Comparison of ENCODE assay signal across 17 cellular contexts in the genomic region with DNA sequence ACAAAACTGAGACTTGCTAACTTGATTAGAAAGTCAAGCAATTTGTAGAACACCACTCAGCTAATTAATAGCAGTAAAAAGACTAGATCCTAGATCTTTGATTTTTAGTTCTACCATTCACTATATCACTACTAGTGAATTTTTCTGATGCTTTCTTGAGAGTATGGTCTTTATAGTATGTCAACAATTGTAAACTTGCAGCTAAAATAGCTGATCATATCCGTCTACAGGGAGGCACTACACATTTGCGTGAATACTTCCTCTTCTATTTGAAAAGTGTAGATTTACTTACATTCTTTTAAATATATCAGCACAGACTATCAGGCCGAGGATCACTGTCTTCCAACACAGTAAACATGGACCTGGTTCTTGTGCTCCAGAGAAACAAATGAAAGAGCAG. TPM values are rescaled to one million over a fixed set of nuclear protein-coding genes. Genes with fewer than 3 reads are reported as not detected.
DNase-seq lines count a peak whose midpoint lies in the region; ATAC-seq, FAIRE-seq and TF ChIP-seq lines count a peak whose summit lies in the region.
"Had no signal": no experiment of that assay in that cellular context is flagged by ENCODE, and none has a peak within 500 bp of the region (broad histone marks: within the 10 kb centered on the region; RNA-seq: fewer than 3 reads in every experiment).

No MANE protein-coding gene starts in this region.

- H3K4me1 ChIP-seq in OCI-LY1 (ENCODE audit: insufficient read depth, low read length, severe bottlenecking) (peaks cover 80% of the 10 kb centered on the region), GM12878 (ENCODE audit: control insufficient read depth, insufficient read depth, low read length) (peaks cover 47% of the 10 kb centered on the region), osteoblast (ENCODE audit: insufficient read depth, low read length) (peaks cover 8% of the 10 kb centered on the region)
- H3K4me1 ChIP-seq: left ventricle myocardium inferior, right atrium auricular region had no signal

- H3K9ac ChIP-seq in OCI-LY1 (ENCODE audit: low read length) (peak overlapping the region; percentile 83), GM12878 (ENCODE audit: control insufficient read depth, insufficient read depth, low read length) (no peak overlapping the region)

- H2AFZ ChIP-seq in OCI-LY1 (ENCODE audit: low read length) (no peak overlapping the region), GM12878 (ENCODE audit: control insufficient read depth, low read depth, low read length) (peak overlapping the region; percentile 31), osteoblast (ENCODE audit: low read length) (no peak overlapping the region)

- no peaks in the 10 kb centered on the region for H3K9me3 ChIP-seq in OCI-LY1 (ENCODE audit: low read length)
- H3K9me3 ChIP-seq in GM12878 (replicated peaks; ENCODE audit: control insufficient read depth, insufficient read depth, low read length): no peaks in the 10 kb centered on the region; the same call in 2 of the 3 replicates
- no peaks in the 10 kb centered on the region for H3K9me3 ChIP-seq in osteoblast (ENCODE audit: low read depth, low read length)
- H3K9me3 ChIP-seq: left ventricle myocardium inferior, right atrium auricular region had no signal

- H3K9me2 ChIP-seq in OCI-LY1 (ENCODE audit: low read depth, low read length): no peaks in the 10 kb centered on the region

- in situ Hi-C loops in GM12878 (cut with MboI): no loop called here

- no peaks in the 10 kb centered on the region for H4K20me1 ChIP-seq in OCI-LY1 (ENCODE audit: insufficient read depth, low read length)
- no peaks in the 10 kb centered on the region for H4K20me1 ChIP-seq in GM12878 (ENCODE audit: control insufficient read depth, insufficient read depth)
- H4K20me1 ChIP-seq in osteoblast (ENCODE audit: insufficient read depth, low read length): no peaks in the 10 kb centered on the region

- H3K4me2 ChIP-seq in OCI-LY1 (ENCODE audit: low read length) (peak overlapping the region; percentile 89), GM12878 (ENCODE audit: control insufficient read depth, insufficient read depth) (peak overlapping the region; percentile 17), osteoblast (ENCODE audit: insufficient read depth, low read length) (no peak overlapping the region)

- H3K36me3 ChIP-seq in OCI-LY1 (ENCODE audit: insufficient read depth, low read length): no peaks in the 10 kb centered on the region
- no peaks in the 10 kb centered on the region for H3K36me3 ChIP-seq in GM12878 (ENCODE audit: control insufficient read depth in 2 of 2, insufficient read depth in 2 of 2, low read length in 1 of 2)
- no peaks in the 10 kb centered on the region for H3K36me3 ChIP-seq in osteoblast (ENCODE audit: insufficient read depth, low read length)
- H3K36me3 ChIP-seq: brain microvascular endothelial cell, left ventricle myocardium inferior, right atrium auricular region had no signal

- TF ChIP-seq CTCF in OCI-LY1 (IDR thresholded peaks at IDR 0.05; ENCODE audit: low read length): no peak
- TF ChIP-seq CTCF in GM12878 (IDR thresholded peaks at IDR 0.05 in 2 of 3, conservative IDR thresholded peaks at IDR 0.05 in 1 of 3; ENCODE audit: control insufficient read depth in 2 of 3, extremely low read depth in 1 of 3, insufficient read depth in 1 of 3, low read depth in 3 of 3, low read length in 3 of 3): no peak
- no peak for TF ChIP-seq CTCF in osteoblast (IDR thresholded peaks at IDR 0.05; ENCODE audit: extremely low read depth, low read depth, low read length)

- FAIRE-seq in GM12878 (lab: Jason Lieb, UNC): no peak
- FAIRE-seq: H1 had no signal

- H3K4me1 Mint-ChIP-seq in activated T-cell treated with anti-CD3 and anti-CD28 coated beads, Interleukin-2, amount 50 U/mL, for 24 hours (ENCODE audit: low read depth): peaks cover 91% of the 10 kb centered on the region
- H3K4me1 Mint-ChIP-seq in stimulated activated naive B cell treated with anti-CD40 and anti-IgM and Interleukin-4, amounts not matched to agents 10 μg/mL and 1 μg/mL and 100 μg/mL, for 72 hours: peaks cover 34 to 77% of the 10 kb centered on the region in 2 donors

- BruUV-seq in GM12878 (replicated peaks; lab: Mats Ljungman, UMichigan): no TSS peak

- TF ChIP-seq RAD21 in GM12878 (IDR thresholded peaks at IDR 0.05; ENCODE audit: insufficient read depth, low read depth, low read length): no peak

- H3F3A ChIP-seq in OCI-LY1 (ENCODE audit: insufficient read depth, low read length): 0 out of 2 replicates have a peak, but pooled peaks cover 4% of the 10 kb centered on the region

- WGBS in GM12878 (ENCODE audit: insufficient coverage, insufficient replicate concordance, low lambda C conversion rate, missing lambda C conversion rate): 0% methylated on average over 3 of the region's 3 CpGs

- H3K36me3 Mint-ChIP-seq in activated T-cell treated with anti-CD3 and anti-CD28 coated beads, Interleukin-2, amount 50 U/mL, for 24 hours (ENCODE audit: low read depth): peaks cover 2% of the 10 kb centered on the region
- peaks cover 0 to 1% of the 10 kb centered on the region in 2 donors for H3K36me3 Mint-ChIP-seq in stimulated activated naive B cell treated with anti-CD40 and anti-IgM and Interleukin-4, amounts not matched to agents 10 μg/mL and 1 μg/mL and 100 μg/mL, for 72 hours

- H3K79me2 ChIP-seq in OCI-LY1 (ENCODE audit: insufficient read depth, low read length) (no peaks in the 10 kb centered on the region), GM12878 (ENCODE audit: control insufficient read depth, insufficient read depth, low read length) (no peaks in the 10 kb centered on the region), osteoblast (ENCODE audit: insufficient read depth, low read length) (no peaks in the 10 kb centered on the region)

- H3K27me3 ChIP-seq in OCI-LY1 (ENCODE audit: insufficient read depth, low read length) (no peaks in the 10 kb centered on the region), GM12878 (replicated peaks in 1 of 2; ENCODE audit: control insufficient read depth in 2 of 2, insufficient read depth in 2 of 2, low read length in 1 of 2) (no peaks in the 10 kb centered on the region), osteoblast (ENCODE audit: insufficient read depth, low read length) (no peaks in the 10 kb centered on the region)
- H3K27me3 ChIP-seq: brain microvascular endothelial cell, right atrium auricular region had no signal

- RAD21 ChIA-PET in GM12878 (lab: Charles Lee; ENCODE audit: unreplicated experiment): interaction anchor here (0.7 to 7.2 kb wide), 21 partner anchors 10 to 168 kb away, joined by 3 to 154 read pairs (median 21); a partner anchor contains a TSS

- SMC1A ChIA-PET in GM12878 (lab: Charles Lee; ENCODE audit: uncharacterized antibody, unreplicated experiment): interaction anchor here (1.0 to 7.4 kb wide), 29 partner anchors 9 to 454 kb away, joined by 3 to 251 read pairs (median 6); a partner anchor contains a TSS

- TF ChIP-seq POLR2A in GM12878 (IDR thresholded peaks at IDR 0.05; ENCODE audit: low read depth, low read length): no peak

- ATAC-seq in GM12878: no peak
- no peak for ATAC-seq in stimulated activated naive B cell treated with anti-CD40 and anti-IgM and Interleukin-4, amounts not matched to agents 10 μg/mL and 1 μg/mL and 100 μg/mL, for 72 hours (replicated peaks)
- no peak for ATAC-seq in HG03342 (IDR thresholded peaks at IDR 0.05; ENCODE audit: unreplicated experiment)

- H3K27ac Mint-ChIP-seq in activated T-cell treated with anti-CD3 and anti-CD28 coated beads, Interleukin-2, amount 50 U/mL, for 24 hours: peak overlapping the region; percentile 97
- H3K27ac Mint-ChIP-seq in stimulated activated naive B cell treated with anti-CD40 and anti-IgM and Interleukin-4, amounts not matched to agents 10 μg/mL and 1 μg/mL and 100 μg/mL, for 72 hours: peak overlapping the region; percentile 98

- TF ChIP-seq EP300 in GM12878 (IDR thresholded peaks at IDR 0.05; ENCODE audit: borderline replicate concordance in 1 of 2, control insufficient read depth in 1 of 2, low read depth in 2 of 2, low read length in 2 of 2): no peak

- no peaks in the 10 kb centered on the region for H3K9me3 Mint-ChIP-seq in activated T-cell treated with anti-CD3 and anti-CD28 coated beads, Interleukin-2, amount 50 U/mL, for 24 hours
- peaks cover 0 to 1% of the 10 kb centered on the region in 2 donors for H3K9me3 Mint-ChIP-seq in stimulated activated naive B cell treated with anti-CD40 and anti-IgM and Interleukin-4, amounts not matched to agents 10 μg/mL and 1 μg/mL and 100 μg/mL, for 72 hours

- H3K27ac ChIP-seq in OCI-LY1 (ENCODE audit: low read depth, low read length, poor library complexity, severe bottlenecking): peak overlapping the region; percentile 99
- H3K27ac ChIP-seq in GM12878 (ENCODE audit: control insufficient read depth, insufficient read depth): peak overlapping the region; percentile 93
- no peak overlapping the region for H3K27ac ChIP-seq in osteoblast (ENCODE audit: low read depth, low read length)
- H3K27ac ChIP-seq: brain microvascular endothelial cell, left ventricle myocardium inferior, right atrium auricular region, SK-N-MC, VCaP had no signal

- CTCF ChIA-PET in GM12878 (lab: Yijun Ruan, JAX): interaction anchor here (0.7 to 4.9 kb wide), 21 partner anchors 9 to 622 kb away, joined by 3 to 45 read pairs (median 5); a partner anchor contains a TSS

- intact Hi-C loops in GM12878 (cut with micrococcal nuclease; ENCODE audit: unreplicated experiment): loop anchor here (10.0 kb wide), 1 partner anchor 555 kb away; no protein-coding TSS in a partner anchor

- peak overlapping the region; percentile 53 for H3K4me3 ChIP-seq in OCI-LY1 (ENCODE audit: low read depth, low read length, poor library complexity, severe bottlenecking)
- H3K4me3 ChIP-seq in GM12878: no peak overlapping the region
- no peak overlapping the region for H3K4me3 ChIP-seq in osteoblast (ENCODE audit: insufficient read depth, low read length)
- H3K4me3 ChIP-seq: left ventricle myocardium inferior, right atrium auricular region, SK-N-MC had no signal

- H3K27me3 Mint-ChIP-seq in activated T-cell treated with anti-CD3 and anti-CD28 coated beads, Interleukin-2, amount 50 U/mL, for 24 hours: no peaks in the 10 kb centered on the region
- no peaks in the 10 kb centered on the region for H3K27me3 Mint-ChIP-seq in stimulated activated naive B cell treated with anti-CD40 and anti-IgM and Interleukin-4, amounts not matched to agents 10 μg/mL and 1 μg/mL and 100 μg/mL, for 72 hours

- POLR2A ChIA-PET in GM12878 (lab: Charles Lee): interaction anchor here (1.2 to 7.4 kb wide), 15 partner anchors 10 to 452 kb away, joined by 3 to 106 read pairs (median 11); a partner anchor contains a TSS

- DNase-seq in activated T-cell treated with anti-CD3 and anti-CD28 coated beads, Interleukin-2, amount 50 U/mL, for 24 hours: no peak
- DNase-seq in activated T-cell treated with anti-CD3 and anti-CD28 coated beads, Interleukin-2, amount 50 U/mL, for 1 hour: no peak
- no peak for DNase-seq in GM12878 (ENCODE audit: low read depth, low spot score)
- no peak for DNase-seq in stimulated activated naive B cell treated with anti-CD40 and anti-IgM and Interleukin-4, amounts not matched to agents 10 μg/mL and 1 μg/mL and 100 μg/mL, for 72 hours
- no peak for DNase-seq in GDM1 (lab: John Stamatoyannopoulos, UW)
- no peak for DNase-seq in osteoblast (ENCODE audit: insufficient read length, low spot score, missing footprints)
- DNase-seq: brain microvascular endothelial cell, left ventricle myocardium inferior, NCI-H1436 treated with DMSO at 0.1 percent for 48 hours, NCI-H446 had no signal

- H3K4me3 Mint-ChIP-seq in activated T-cell treated with anti-CD3 and anti-CD28 coated beads, Interleukin-2, amount 50 U/mL, for 24 hours: peak overlapping the region; percentile 67
- H3K4me3 Mint-ChIP-seq in stimulated activated naive B cell treated with anti-CD40 and anti-IgM and Interleukin-4, amounts not matched to agents 10 μg/mL and 1 μg/mL and 100 μg/mL, for 72 hours: peak overlapping the region; percentile 84 to 86

RNA-seq across cellular contexts. Expression of a gene that starts 18.6 kb away (rescaled TPM):
- total RNA-seq in GM12878 (2013; cell fraction: nucleolus; rRNA removed): 586 and 675 TPM in 2 replicates
- 117 and 136 TPM in 2 replicates for total RNA-seq in GM12878 (2014; rRNA removed)
- total RNA-seq in GM12878 (2014; rRNA removed; fragmentation: Illumina TruSeq; extraction: Trizol): 167 and 171 TPM in 2 replicates
- 154 and 157 TPM in 2 replicates for total RNA-seq in GM12878 (2021)
- 57.1 TPM for polyA plus RNA-seq in GM12878 (2011; ENCODE audit: low read depth)
- 171 and 221 TPM in 2 replicates for polyA plus RNA-seq in GM12878 (2011; rRNA removed)
- polyA plus RNA-seq in GM12878 (2011; cell fraction: cytosol; rRNA removed): 125 and 161 TPM in 2 replicates
- 106 and 128 TPM in 2 replicates for polyA plus RNA-seq in GM12878 (2011; cell fraction: nucleus; rRNA removed)
- polyA plus RNA-seq in GM12878 (2012): 67.1 and 78.4 TPM in 2 replicates
- 156 and 163 TPM in 2 replicates for polyA plus RNA-seq in GM12878 (2014; fragmentation: Illumina TruSeq; extraction: Trizol)
- polyA plus RNA-seq in GM12878 (2014; fragmentation: Nextera tagmentation; extraction: Ambion mirVana): 10 to 100 TPM; 72.9 to 73.6 TPM
- 75.1 and 80.9 TPM in 2 replicates for polyA plus RNA-seq in GM12878 (2014; rRNA removed)
- 100 to 1,000 TPM; 117 to 119 TPM for polyA plus RNA-seq in GM12878 (2016; fragmentation: Nextera tagmentation; extraction: Ambion mirVana)
- 240 and 280 TPM in 2 replicates for polyA minus RNA-seq in GM12878 (2011; rRNA and poly(A)+ RNA removed)
- 70.3 and 72.0 TPM in 2 replicates for polyA minus RNA-seq in GM12878 (2011; cell fraction: cytosol; rRNA and poly(A)+ RNA removed)
- polyA minus RNA-seq in GM12878 (2011; cell fraction: nucleus; rRNA and poly(A)+ RNA removed): 150 and 243 TPM in 2 replicates
- total RNA-seq in osteoblast: under 0.01 and 1.1 TPM in 2 replicates
- total RNA-seq: A673, H1 had no signal

Comparison
In these comparisons a context has a peak if more than half of its experiments do, and no peak if none do; other contexts are left out.
1. RNA of a gene that starts 18.6 kb away (total RNA-seq): 117 to 675 TPM in GM12878; under 0.01 to 1.1 TPM in osteoblast; every median in the first group is over 10 times any median in the second.